Comparison of ENCODE assay signal across 1 cellular context in genomic region chr13:31168166-31168565, GRCh38.
A peak's percentile ranks its signal among the peaks of the same experiment; 100 is the strongest.
TF ChIP-seq lines count a peak whose summit lies in the region.

No MANE protein-coding gene starts in this region.

TF ChIP-seq in GM12878, 131 proteins besides CTCF, POLR2A, EP300 and RAD21:
- TF ChIP-seq SKIL (IDR thresholded peaks at IDR 0.05; ENCODE audit: low read depth, poor library complexity, severe bottlenecking) (no peak), IKZF1 (conservative IDR thresholded peaks at IDR 0.05) (no peak), JUNB (IDR thresholded peaks at IDR 0.05) (peak; percentile 75), BHLHE40 (IDR thresholded peaks at IDR 0.05; ENCODE audit: borderline replicate concordance in 1 of 2, low read depth in 2 of 2, low read length in 1 of 2) (no peak), JUND (IDR thresholded peaks at IDR 0.05; ENCODE audit: low read depth, low read length) (0 out of 2 replicates have a peak, but pooled peaks have one; percentile 10), BACH1 (IDR thresholded peaks at IDR 0.05; ENCODE audit: borderline replicate concordance) (no peak), NFIC (IDR thresholded peaks at IDR 0.05; ENCODE audit: low read depth, low read length) (0 out of 2 replicates have a peak, but pooled peaks have one; percentile 23), IRF4 (IDR thresholded peaks at IDR 0.05; ENCODE audit: low read depth, low read length) (0 out of 2 replicates have a peak, but pooled peaks have one; percentile 58), ZNF217 (IDR thresholded peaks at IDR 0.05) (peak; percentile 50; the same call in 1 of the 2 replicates)
- TF ChIP-seq, protein P1, sequence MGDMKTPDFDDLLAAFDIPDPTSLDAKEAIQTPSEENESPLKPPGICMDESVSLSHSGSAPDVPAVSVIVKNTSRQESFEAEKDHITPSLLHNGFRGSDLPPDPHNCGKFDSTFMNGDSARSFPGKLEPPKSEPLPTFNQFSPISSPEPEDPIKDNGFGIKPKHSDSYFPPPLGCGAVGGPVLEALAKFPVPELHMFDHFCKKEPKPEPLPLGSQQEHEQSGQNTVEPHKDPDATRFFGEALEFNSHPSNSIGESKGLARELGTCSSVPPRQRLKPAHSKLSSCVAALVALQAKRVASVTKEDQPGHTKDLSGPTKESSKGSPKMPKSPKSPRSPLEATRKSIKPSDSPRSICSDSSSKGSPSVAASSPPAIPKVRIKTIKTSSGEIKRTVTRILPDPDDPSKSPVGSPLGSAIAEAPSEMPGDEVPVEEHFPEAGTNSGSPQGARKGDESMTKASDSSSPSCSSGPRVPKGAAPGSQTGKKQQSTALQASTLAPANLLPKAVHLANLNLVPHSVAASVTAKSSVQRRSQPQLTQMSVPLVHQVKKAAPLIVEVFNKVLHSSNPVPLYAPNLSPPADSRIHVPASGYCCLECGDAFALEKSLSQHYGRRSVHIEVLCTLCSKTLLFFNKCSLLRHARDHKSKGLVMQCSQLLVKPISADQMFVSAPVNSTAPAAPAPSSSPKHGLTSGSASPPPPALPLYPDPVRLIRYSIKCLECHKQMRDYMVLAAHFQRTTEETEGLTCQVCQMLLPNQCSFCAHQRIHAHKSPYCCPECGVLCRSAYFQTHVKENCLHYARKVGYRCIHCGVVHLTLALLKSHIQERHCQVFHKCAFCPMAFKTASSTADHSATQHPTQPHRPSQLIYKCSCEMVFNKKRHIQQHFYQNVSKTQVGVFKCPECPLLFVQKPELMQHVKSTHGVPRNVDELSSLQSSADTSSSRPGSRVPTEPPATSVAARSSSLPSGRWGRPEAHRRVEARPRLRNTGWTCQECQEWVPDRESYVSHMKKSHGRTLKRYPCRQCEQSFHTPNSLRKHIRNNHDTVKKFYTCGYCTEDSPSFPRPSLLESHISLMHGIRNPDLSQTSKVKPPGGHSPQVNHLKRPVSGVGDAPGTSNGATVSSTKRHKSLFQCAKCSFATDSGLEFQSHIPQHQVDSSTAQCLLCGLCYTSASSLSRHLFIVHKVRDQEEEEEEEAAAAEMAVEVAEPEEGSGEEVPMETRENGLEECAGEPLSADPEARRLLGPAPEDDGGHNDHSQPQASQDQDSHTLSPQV (IDR thresholded peaks at IDR 0.05) = no peak
